In genomic region chr14:105481886-105482454, GRCh38 we compare ENCODE assay signal across 8 cellular contexts.
DNase-seq lines count a peak whose midpoint lies in the region; ATAC-seq and TF ChIP-seq lines count a peak whose summit lies in the region.

No MANE protein-coding gene starts in this region.

- H3K27me3 Mint-ChIP-seq in nephron progenitor cell (ENCODE audit: low read depth, poor library complexity) = peaks cover 84% of the 10 kb centered on the region

- peak overlapping the region; percentile 70 for H3K4me3 Mint-ChIP-seq in nephron progenitor cell

- CTCF ChIA-PET in RWPE1 (lab: Yijun Ruan, JAX) = interaction anchor here (0.7 to 2.7 kb wide), 5 partner anchors 8 to 51 kb away, joined by 3 to 24 read pairs (median 10); no protein-coding TSS in a partner anchor

- peak overlapping the region; percentile 99 for H3K27ac Mint-ChIP-seq in nephron progenitor cell

- DNase-seq in CMK (ENCODE audit: low read depth) (peak; percentile 65), LNCaP clone FGC (ENCODE audit: low read depth) (peak; percentile 92), RWPE1 (ENCODE audit: low spot score) (peak; percentile 93), fibroblast of pulmonary artery (ENCODE audit: low read depth) (peak; percentile 99), nephron progenitor cell (peak; percentile 78)
- DNase-seq in activated effector memory CD4-positive, alpha-beta T cell treated with Interleukin-2 at 50 U/mL for 16 hours = peak; percentile 89
- DNase-seq in stimulated activated naive CD8-positive, alpha-beta T cell treated with anti-CD3 and anti-CD28 coated beads, Interleukin-15, Interleukin-2, amounts not matched to agents 100 U/mL and 50 U/mL, for 24 hours = peak; percentile 92

- peak overlapping the region; percentile 100 for H3K27ac ChIP-seq in RWPE1

- ATAC-seq in GM21619 (IDR thresholded peaks at IDR 0.05; ENCODE audit: unreplicated experiment) = peak; percentile 48
- ATAC-seq in stimulated activated naive CD8-positive, alpha-beta T cell treated with anti-CD3 and anti-CD28 coated beads, Interleukin-15, Interleukin-2, amounts not matched to agents 100 U/mL and 50 U/mL, for 24 hours = peak; percentile 68

- peak; percentile 36 for TF ChIP-seq CTCF in LNCaP clone FGC (IDR thresholded peaks at IDR 0.05; ENCODE audit: control insufficient read depth, extremely low read depth, insufficient read depth)
- TF ChIP-seq CTCF in RWPE1 (conservative IDR thresholded peaks at IDR 0.05; ENCODE audit: low read depth) = no peak
- TF ChIP-seq CTCF in fibroblast of pulmonary artery (IDR thresholded peaks at IDR 0.05; ENCODE audit: low read length, missing control alignments) = peak; percentile 4
- TF ChIP-seq CTCF in nephron progenitor cell (IDR thresholded peaks at IDR 0.05) = no peak

- POLR2A ChIA-PET in RWPE1 (lab: Yijun Ruan, JAX; ENCODE audit: low non-redundant PET) = no interaction called here

- H3K9me3 Mint-ChIP-seq in nephron progenitor cell = peaks cover 3% of the 10 kb centered on the region

- H3K4me1 Mint-ChIP-seq in nephron progenitor cell = peaks cover 40% of the 10 kb centered on the region

- H3K36me3 Mint-ChIP-seq in nephron progenitor cell (ENCODE audit: low read depth) = no peaks in the 10 kb centered on the region

- H3K4me3 ChIP-seq in LNCaP clone FGC (ENCODE audit: low read depth, low read length) (peak overlapping the region; percentile 5; the same call in 1 of the 2 replicates), fibroblast of pulmonary artery (replicated peaks; ENCODE audit: low read depth, low read length) (no peak overlapping the region)

Comparison
In these comparisons a context has a peak if more than half of its experiments do, and no peak if none do; other contexts are left out.
1. CTCF ChIP-seq: peak in LNCaP clone FGC (single experiment) and fibroblast of pulmonary artery (single experiment); none in RWPE1 (single experiment) and nephron progenitor cell (single experiment).
2. Peak in every context shown above with its lines, with median percentiles within 50 percentile points of each other: DNase-seq.